31 cellular contexts compared by ENCODE assay signal in genomic region chr2:167646557-167646956, GRCh38.
"Had no signal": no experiment of that assay in that cellular context is flagged by ENCODE, and none has a peak within 500 bp of the region (broad histone marks: within the 10 kb centered on the region; RNA-seq: fewer than 3 reads in every experiment).

No MANE protein-coding gene starts in this region.

- H3K4me3 Mint-ChIP-seq: immature natural killer cell; naive thymus-derived CD8-positive, alpha-beta T cell; nephron; neural progenitor cell; stimulated activated naive B cell treated with anti-CD40 and anti-IgM and Interleukin-4, amounts not matched to agents 10 μg/mL and 1 μg/mL and 100 μg/mL, for 72 hours had no signal

- H3K27me3 Mint-ChIP-seq: progenitor cell of endocrine pancreas; stimulated activated naive B cell treated with anti-CD40 and anti-IgM and Interleukin-4, amounts not matched to agents 10 μg/mL and 1 μg/mL and 100 μg/mL, for 72 hours had no signal

- H3K36me3 ChIP-seq: left lung, lower lobe of right lung, neural progenitor cell, neutrophil, ovary, right atrium auricular region, stomach, thyroid gland, transverse colon, upper lobe of left lung, vagina had no signal

- H3K27ac Mint-ChIP-seq: immature natural killer cell; naive thymus-derived CD8-positive, alpha-beta T cell; nephron; neural progenitor cell; progenitor cell of endocrine pancreas; stimulated activated naive B cell treated with anti-CD40 and anti-IgM and Interleukin-4, amounts not matched to agents 10 μg/mL and 1 μg/mL and 100 μg/mL, for 72 hours had no signal

- H3K36me3 Mint-ChIP-seq: naive thymus-derived CD8-positive, alpha-beta T cell; neural progenitor cell; stimulated activated naive B cell treated with anti-CD40 and anti-IgM and Interleukin-4, amounts not matched to agents 10 μg/mL and 1 μg/mL and 100 μg/mL, for 72 hours had no signal

- H3K4me3 ChIP-seq: left lung, lower lobe of right lung, neural progenitor cell, ovary, right atrium auricular region, skin epidermis, stomach, testis, thyroid gland, transverse colon, upper lobe of left lung, vagina had no signal

- H3K4me1 ChIP-seq: left lung, lower lobe of right lung, neural progenitor cell, right atrium auricular region, stomach, testis, thyroid gland, transverse colon, upper lobe of left lung, vagina had no signal

- DNase-seq: hypothalamus; immature natural killer cell; kidney; left colon; left lung; lower lobe of right lung; mammary epithelial cell; mesenchymal stem cell; naive thymus-derived CD8-positive, alpha-beta T cell; occipital lobe; ovary; stimulated activated CD4-positive, alpha-beta T cell treated with anti-CD3 and anti-CD28 coated beads, Interleukin-12 subunit alpha, Interleukin-12 subunit beta, amount 100 ng/mL, for 4 hours; stimulated activated CD4-positive, alpha-beta T cell treated with anti-CD3 and anti-CD28 coated beads, Interleukin-15, amount 100 ng/mL, for 24 hours; stimulated activated CD4-positive, alpha-beta T cell treated with anti-CD3 and anti-CD28 coated beads, Interleukin-2, amount 100 ng/mL, for 24 hours; stimulated activated CD4-positive, alpha-beta T cell treated with anti-CD3 and anti-CD28 coated beads, Interleukin-4, amount 100 ng/mL, for 1 hour; stimulated activated naive B cell treated with anti-CD40 and anti-IgM and Interleukin-4, amounts not matched to agents 10 μg/mL and 1 μg/mL and 100 μg/mL, for 72 hours; stimulated activated naive CD8-positive, alpha-beta T cell treated with anti-CD3 and anti-CD28 coated beads, Interleukin-15, Interleukin-2, amounts not matched to agents 100 U/mL and 50 U/mL, for 24 hours; stomach; testis; thyroid gland; transverse colon; upper lobe of left lung had no signal

- H3K27ac ChIP-seq: left lung, lower lobe of right lung, neural progenitor cell, neutrophil, ovary, right atrium auricular region, skin epidermis, stomach, testis, thyroid gland, transverse colon, upper lobe of left lung, vagina had no signal

- H3K4me1 Mint-ChIP-seq: immature natural killer cell; naive thymus-derived CD8-positive, alpha-beta T cell; stimulated activated naive B cell treated with anti-CD40 and anti-IgM and Interleukin-4, amounts not matched to agents 10 μg/mL and 1 μg/mL and 100 μg/mL, for 72 hours had no signal

- ATAC-seq: left colon; left lung; lower lobe of right lung; naive thymus-derived CD8-positive, alpha-beta T cell; sciatic nerve; stimulated activated naive B cell treated with anti-CD40 and anti-IgM and Interleukin-4, amounts not matched to agents 10 μg/mL and 1 μg/mL and 100 μg/mL, for 72 hours; stimulated activated naive CD8-positive, alpha-beta T cell treated with anti-CD3 and anti-CD28 coated beads, Interleukin-15, Interleukin-2, amounts not matched to agents 100 U/mL and 50 U/mL, for 24 hours had no signal

- H3K9me3 ChIP-seq: left lung, lower lobe of right lung, neutrophil, ovary, right atrium auricular region, stomach, testis, thyroid gland, transverse colon, upper lobe of left lung, vagina had no signal

- H3K9me3 Mint-ChIP-seq: nephron had no signal

- H3K4me2 ChIP-seq: neural progenitor cell had no signal

- FAIRE-seq: islet of Langerhans, kidney had no signal

- H3K9ac ChIP-seq: neural progenitor cell had no signal

- H2AFZ ChIP-seq: neural progenitor cell had no signal

- H3K27me3 ChIP-seq: left lung, neutrophil, right atrium auricular region, stomach, testis, thyroid gland, transverse colon, upper lobe of left lung, vagina had no signal
